In the genomic region with DNA sequence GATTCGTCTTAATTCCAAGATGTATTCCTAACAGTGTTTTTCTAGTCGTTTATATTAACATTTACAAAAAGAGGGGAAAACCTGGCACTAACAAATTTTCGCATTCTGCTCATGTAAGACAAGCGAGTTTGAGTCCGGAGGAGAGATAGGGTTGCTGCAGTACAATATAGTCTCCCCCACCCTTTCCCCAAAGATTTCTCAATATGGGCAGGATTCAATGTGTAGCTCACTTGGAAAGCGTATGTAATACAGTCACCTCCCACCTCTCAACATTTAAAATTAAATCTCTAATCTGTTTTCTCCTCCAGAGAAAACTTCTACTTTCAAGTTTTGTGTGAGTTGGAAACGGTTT, we compare ENCODE assay signal across 8 cellular contexts. TPM values are rescaled to one million over a fixed set of nuclear protein-coding genes. Genes with fewer than 3 reads are reported as not detected.
DNase-seq lines count a peak whose midpoint lies in the region; ATAC-seq and TF ChIP-seq lines count a peak whose summit lies in the region.

No MANE protein-coding gene starts in this region.

- no peaks in the 10 kb centered on the region for H4K20me1 ChIP-seq in DOHH2 (ENCODE audit: control insufficient read depth, insufficient read depth, low read depth, low read length)

- no peak for TF ChIP-seq POLR2A in NB4 (IDR thresholded peaks at IDR 0.05; ENCODE audit: extremely low read depth, insufficient read length)

- BruUV-seq in MCF 10A (replicated peaks; lab: Mats Ljungman, UMichigan): TSS peak; percentile 61

- H3K4me3 Mint-ChIP-seq in MCF 10A (ENCODE audit: unreplicated experiment): peak overlapping the region; percentile 70

- no peak overlapping the region for H3K27ac Mint-ChIP-seq in MCF 10A (ENCODE audit: low read depth, unreplicated experiment)

- TF ChIP-seq CTCF in DOHH2 (IDR thresholded peaks at IDR 0.05; ENCODE audit: low read depth, low read length, poor library complexity, severe bottlenecking) (no peak), NB4 (IDR thresholded peaks at IDR 0.05; ENCODE audit: low read depth, low read length) (no peak), MCF 10A (IDR thresholded peaks at IDR 0.05; ENCODE audit: unreplicated experiment) (no peak), kidney epithelial cell (IDR thresholded peaks at IDR 0.05; ENCODE audit: insufficient read depth, low read length, poor library complexity, severe bottlenecking) (no peak)

- H3K9me3 Mint-ChIP-seq in MCF 10A (ENCODE audit: unreplicated experiment): no peaks in the 10 kb centered on the region

- H3K4me2 ChIP-seq in DOHH2 (ENCODE audit: low read length): peak overlapping the region; percentile 64

- H3K36me3 ChIP-seq in DOHH2 (ENCODE audit: control insufficient read depth, low read length) (no peaks in the 10 kb centered on the region; the same call in 1 of the 2 replicates), kidney epithelial cell (ENCODE audit: control insufficient read depth, insufficient read depth, low read length) (no peaks in the 10 kb centered on the region), stomach smooth muscle (ENCODE audit: control insufficient read depth in 2 of 2, insufficient read depth in 2 of 2, low read length in 2 of 2) (no peaks in the 10 kb centered on the region)

- peak overlapping the region; percentile 99 to 100 for H3K9ac ChIP-seq in stomach smooth muscle (ENCODE audit: low read length in 2 of 2)

- CTCF ChIA-PET in MCF 10A (lab: Yijun Ruan, JAX): interaction anchor here (0.6 to 1.2 kb wide), 5 partner anchors 10 to 132 kb away, joined by 3 to 4 read pairs (median 3); no protein-coding TSS in a partner anchor

- no peaks in the 10 kb centered on the region for H3K27me3 Mint-ChIP-seq in MCF 10A (ENCODE audit: insufficient read depth, unreplicated experiment)

- H3F3A ChIP-seq in DOHH2 (ENCODE audit: control insufficient read depth, insufficient read depth): peaks cover 2% of the 10 kb centered on the region; the same call in 1 of the 2 replicates

- H3K27ac ChIP-seq in DOHH2 (ENCODE audit: low read depth, low read length) (no peak overlapping the region), stomach smooth muscle (ENCODE audit: low read length) (peak overlapping the region; percentile 96)

- no peaks in the 10 kb centered on the region for H3K9me2 ChIP-seq in DOHH2 (replicated peaks; ENCODE audit: control insufficient read depth, low read length)

- DNase-seq in NB4 (ENCODE audit: low read depth): peak; percentile 60
- DNase-seq in MCF 10A (ENCODE audit: unreplicated experiment): peak; percentile 34
- no peak for DNase-seq in kidney epithelial cell (ENCODE audit: low read depth)
- DNase-seq in AML-193 (lab: John Stamatoyannopoulos, UW): no peak

- H3K9me3 ChIP-seq in DOHH2 (ENCODE audit: control insufficient read depth, insufficient read depth, low read length) (no peaks in the 10 kb centered on the region), stomach smooth muscle (ENCODE audit: control insufficient read depth in 2 of 2, low read length in 2 of 2) (no peaks in the 10 kb centered on the region)

- peaks cover 8% of the 10 kb centered on the region for H3K4me1 Mint-ChIP-seq in MCF 10A (ENCODE audit: insufficient read depth, unreplicated experiment)

- H3K4me3 ChIP-seq in DOHH2 (ENCODE audit: low read length) (peak overlapping the region; percentile 75), NB4 (ENCODE audit: low read depth, low read length) (peak overlapping the region; percentile 70), kidney epithelial cell (ENCODE audit: low read depth, low read length) (peak overlapping the region; percentile 93), stomach smooth muscle (ENCODE audit: low read length in 2 of 2) (peak overlapping the region; percentile 91 to 100)

- peaks cover 20% of the 10 kb centered on the region for H3K4me1 ChIP-seq in DOHH2 (ENCODE audit: control insufficient read depth, low read length)
- peaks cover 16% of the 10 kb centered on the region for H3K4me1 ChIP-seq in stomach smooth muscle (ENCODE audit: control insufficient read depth, insufficient read depth, low read length)

- ATAC-seq in HG03175 (IDR thresholded peaks at IDR 0.05; ENCODE audit: unreplicated experiment) (no peak), GM18868 (IDR thresholded peaks at IDR 0.05; ENCODE audit: unreplicated experiment) (no peak)

- H3K36me3 Mint-ChIP-seq in MCF 10A (ENCODE audit: insufficient read depth, unreplicated experiment): no peaks in the 10 kb centered on the region

- H3K27me3 ChIP-seq in DOHH2 (ENCODE audit: control insufficient read depth, low read length) (0 out of 2 replicates have a peak, but pooled peaks cover 3% of the 10 kb centered on the region), kidney epithelial cell (ENCODE audit: control insufficient read depth, insufficient read depth, low read length) (no peaks in the 10 kb centered on the region), stomach smooth muscle (ENCODE audit: control insufficient read depth in 1 of 2, insufficient read depth in 2 of 2, low read length in 2 of 2) (no peaks in the 10 kb centered on the region)

- intact Hi-C loops in MCF 10A (cut with micrococcal nuclease): no loop called here

- POLR2A ChIA-PET in MCF 10A (lab: Yijun Ruan, JAX): interaction anchor here (0.7 to 1.6 kb wide), 11 partner anchors 8 to 127 kb away, joined by 3 to 6 read pairs (median 3); no protein-coding TSS in a partner anchor

- 0 out of 2 replicates have a peak, but pooled peaks cover 5% of the 10 kb centered on the region for H3K79me2 ChIP-seq in DOHH2 (ENCODE audit: control insufficient read depth, low read length)

RNA-seq across cellular contexts. Expression of a gene that starts 57.9 kb away (rescaled TPM):
- total RNA-seq in MCF 10A (2022) (79.7 and 117 TPM in 2 replicates), kidney epithelial cell (24.8 and 36.9 TPM in 2 replicates)

Comparison
In these comparisons a context has a peak if more than half of its experiments do, and no peak if none do; other contexts are left out.
1. DNase-seq: peak in NB4 (single experiment) and MCF 10A (single experiment); none in kidney epithelial cell (single experiment) and AML-193 (0 of 2).
2. Peak in every context shown above with its lines, with median percentiles within 50 percentile points of each other: H3K4me3 ChIP-seq.